In the genomic region with DNA sequence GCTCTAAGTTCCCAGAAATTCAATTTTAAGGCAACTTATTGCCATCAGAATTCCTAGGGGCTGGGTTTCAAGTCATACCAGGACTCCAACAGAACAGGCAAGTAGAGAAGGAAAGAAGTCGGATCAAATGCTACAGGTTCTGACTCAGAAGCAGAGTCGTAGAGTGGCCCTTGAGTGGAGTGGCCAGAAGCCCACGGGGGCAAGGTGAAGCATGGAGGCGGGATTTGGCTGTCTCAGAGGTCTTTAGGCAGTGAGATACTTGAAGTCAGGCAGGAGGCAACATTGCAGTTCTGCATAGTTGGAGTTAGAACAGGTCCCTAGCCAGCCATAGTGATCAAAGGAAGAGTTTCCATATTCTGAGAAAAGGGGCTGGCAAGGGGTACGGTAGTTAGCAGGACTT, we compare ENCODE assay signal across 22 cellular contexts.
DNase-seq lines count a peak whose midpoint lies in the region; FAIRE-seq and TF ChIP-seq lines count a peak whose summit lies in the region.
"Had no signal": no experiment of that assay in that cellular context is flagged by ENCODE, and none has a peak within 500 bp of the region (broad histone marks: within the 10 kb centered on the region; RNA-seq: fewer than 3 reads in every experiment).

No MANE protein-coding gene starts in this region.

- DNase-seq in DMS79 (lab: John Stamatoyannopoulos, UW) (peak; percentile 61), DMS79 treated with DMSO at 0.1 percent for 48 hours (lab: John Stamatoyannopoulos, UW) (peak; percentile 47), kidney (peak; percentile 38), mesendoderm (no peak), NCI-H510A treated with DMSO at 0.1 percent for 48 hours (lab: John Stamatoyannopoulos, UW) (no peak), hippocampal formation (lab: John Stamatoyannopoulos, UW) (no peak)
- no peak for DNase-seq in activated naive CD4-positive, alpha-beta T cell (lab: John Stamatoyannopoulos, UW)
- DNase-seq: ACHN; BE2C; C1 segment of cervical spinal cord; CD4-positive, CD25-positive, alpha-beta regulatory T cell; CD8-positive, alpha-beta memory T cell; COR-L47; DMS 273 treated with DMSO at 0.1 percent for 48 hours; DND-41; EL; GM23248 had no signal

- no peak for FAIRE-seq in kidney (lab: Jason Lieb, UNC)
- FAIRE-seq: A204.1, GM12878, GM19239 had no signal

- peak overlapping the region; percentile 43 for H2BK5ac ChIP-seq in mesendoderm (ENCODE audit: low read length)

- no peak for TF ChIP-seq CTCF in kidney (IDR thresholded peaks at IDR 0.05; ENCODE audit: borderline replicate concordance, extremely low read depth, insufficient read depth)

- no peak overlapping the region for H3K27ac ChIP-seq in kidney (ENCODE audit: low read depth in 2 of 2, low read length in 2 of 2)
- no peak overlapping the region for H3K27ac ChIP-seq in mesendoderm (ENCODE audit: low read depth, low read length)
- H3K27ac ChIP-seq: GM23248, HL-60 had no signal

- H2BK15ac ChIP-seq in mesendoderm (replicated peaks; ENCODE audit: low read depth), result no peak overlapping the region

- no peak overlapping the region for H2BK120ac ChIP-seq in mesendoderm (ENCODE audit: low read depth, low read length)

- H3K56ac ChIP-seq in mesendoderm (ENCODE audit: low read length), result no peak overlapping the region

- H3K9me3 ChIP-seq in kidney (ENCODE audit: control insufficient read depth in 1 of 2, low read length in 2 of 2), result no peaks in the 10 kb centered on the region
- H3K9me3 ChIP-seq: BE2C, HAP-1 had no signal

- no peaks in the 10 kb centered on the region for H3K79me1 ChIP-seq in mesendoderm (ENCODE audit: low read length)

- no CpG with 5 or more reads among the region's 5 CpGs for WGBS in mesendoderm (ENCODE audit: extremely low coverage, insufficient coverage, low lambda C conversion rate)

- no peak overlapping the region for H3K23ac ChIP-seq in mesendoderm (ENCODE audit: low read length)

- H3K79me2 ChIP-seq in mesendoderm (ENCODE audit: control insufficient read depth, insufficient read depth, low read length), result no peaks in the 10 kb centered on the region

- peak overlapping the region; percentile 61 for H2AK5ac ChIP-seq in mesendoderm (ENCODE audit: low read length)

- H4K8ac ChIP-seq in mesendoderm (ENCODE audit: low read depth, low read length), result no peak overlapping the region

- H3K36me3 ChIP-seq in kidney (ENCODE audit: control insufficient read depth in 1 of 2, insufficient read depth in 2 of 2, low read length in 2 of 2), result no peaks in the 10 kb centered on the region
- H3K36me3 ChIP-seq in mesendoderm (ENCODE audit: control insufficient read depth, insufficient read depth, low read length), result no peaks in the 10 kb centered on the region
- H3K36me3 ChIP-seq: BE2C, HAP-1 had no signal

- H3K4me1 ChIP-seq in kidney (ENCODE audit: control insufficient read depth in 1 of 2, insufficient read depth in 1 of 2, low read depth in 1 of 2, low read length in 2 of 2), result no peaks in the 10 kb centered on the region
- peaks cover 3% of the 10 kb centered on the region for H3K4me1 ChIP-seq in mesendoderm (ENCODE audit: control insufficient read depth, low read depth, low read length)
- H3K4me1 ChIP-seq: BE2C had no signal

- intact Hi-C loops in kidney (cut with DNase I), result loop anchor here (10.0 kb wide), 1 partner anchor 465 kb away; no protein-coding TSS in a partner anchor

- no peaks in the 10 kb centered on the region for H3K27me3 ChIP-seq in mesendoderm (ENCODE audit: insufficient read depth, low read length, poor library complexity)

- no peak overlapping the region for H3K4me3 ChIP-seq in kidney (ENCODE audit: low read length in 2 of 2)
- H3K4me3 ChIP-seq in mesendoderm (ENCODE audit: low read length), result no peak overlapping the region
- H3K4me3 ChIP-seq: GM12878, GM23248, HAP-1 had no signal

- H3K9ac ChIP-seq in kidney (ENCODE audit: low read length in 2 of 2), result no peak overlapping the region
- H3K9ac ChIP-seq in mesendoderm (ENCODE audit: low read length), result no peak overlapping the region
- H3K9ac ChIP-seq: GM23248 had no signal

- no peak overlapping the region for H4K5ac ChIP-seq in mesendoderm (ENCODE audit: low read length)

- peak overlapping the region; percentile 4 for H3K18ac ChIP-seq in mesendoderm (ENCODE audit: low read length)

- H3K4ac ChIP-seq in mesendoderm (ENCODE audit: low read depth, low read length), result no peak overlapping the region

- no peak overlapping the region for H3K4me2 ChIP-seq in mesendoderm (ENCODE audit: low read length)

Comparison
In these comparisons a context has a peak if more than half of its experiments do, and no peak if none do; other contexts are left out.
1. DNase-seq: peak in DMS79 (single experiment), DMS79 treated with DMSO at 0.1 percent for 48 hours (single experiment) and kidney (single experiment); none in mesendoderm (single experiment), NCI-H510A treated with DMSO at 0.1 percent for 48 hours (single experiment), hippocampal formation (0 of 2) and activated naive CD4-positive, alpha-beta T cell (0 of 4).